Comparison of ENCODE assay signal across 2 cellular contexts in genomic region chr3:149992416-149993058, GRCh38.
TF ChIP-seq lines count a peak whose summit lies in the region.

No MANE protein-coding gene starts in this region.

TF ChIP-seq in GM23338, 12 proteins besides CTCF, POLR2A, EP300 and RAD21 (continued from another document):
- TF ChIP-seq ZNF462 (CRISPR knock-in tag; IDR thresholded peaks at IDR 0.05) (no peak), ETS1 (IDR thresholded peaks at IDR 0.05) (no peak), REST (IDR thresholded peaks at IDR 0.05; ENCODE audit: unreplicated experiment) (no peak)

TF ChIP-seq in WTC11, 78 proteins besides CTCF, POLR2A, EP300 and RAD21 (continued from another document):
- TF ChIP-seq STAT6 (CRISPR knock-in tag; conservative IDR thresholded peaks at IDR 0.05; ENCODE audit: low read depth) (no peak), ZNF281 (CRISPR knock-in tag; IDR thresholded peaks at IDR 0.05) (no peak), FOXP1 (CRISPR knock-in tag; IDR thresholded peaks at IDR 0.05; ENCODE audit: borderline replicate concordance) (no peak), IRF2 (CRISPR knock-in tag; IDR thresholded peaks at IDR 0.05; ENCODE audit: borderline replicate concordance, low read depth) (no peak), E2F4 (CRISPR knock-in tag; IDR thresholded peaks at IDR 0.05; ENCODE audit: borderline replicate concordance, low read depth) (no peak), ZNF512 (CRISPR knock-in tag; IDR thresholded peaks at IDR 0.05; ENCODE audit: borderline replicate concordance) (no peak), HMGA2 (CRISPR knock-in tag; IDR thresholded peaks at IDR 0.05) (no peak)
